ENCODE assay signal across 8 cellular contexts in the genomic region with DNA sequence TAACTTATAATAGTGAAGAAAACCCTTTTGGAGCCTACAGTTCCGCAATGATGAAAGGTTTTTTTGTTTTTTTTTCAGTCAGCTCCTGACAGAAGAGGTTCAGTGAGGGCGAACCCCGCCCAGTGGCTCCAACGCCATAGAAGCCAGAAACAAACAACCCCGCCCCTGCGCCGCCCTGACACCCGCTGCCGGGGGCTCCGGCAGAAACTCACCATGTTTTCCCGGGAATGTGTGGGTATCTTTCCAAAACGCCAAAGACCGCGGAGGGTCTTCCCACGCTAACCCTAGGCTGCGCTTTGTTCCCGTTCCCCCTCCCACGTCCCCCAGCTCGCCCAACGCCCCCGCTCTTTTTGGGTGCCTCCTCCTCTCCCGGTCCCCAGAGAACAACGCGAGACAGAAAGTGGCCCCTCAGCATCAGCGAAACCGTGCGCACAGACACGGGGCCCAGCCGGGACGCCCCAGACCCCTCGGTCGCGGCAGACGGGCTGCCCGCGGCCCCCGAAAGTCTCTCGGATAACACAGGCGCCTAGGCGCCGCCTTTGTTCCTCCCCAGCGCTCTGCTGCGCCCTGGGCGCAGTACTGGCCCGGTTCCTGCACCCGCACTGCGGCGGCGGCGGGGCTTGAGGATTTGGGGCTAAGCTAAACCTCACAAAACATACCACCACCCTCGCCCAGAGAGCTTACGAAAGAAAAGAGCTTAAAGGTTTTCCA.
A peak's percentile ranks its signal among the peaks of the same experiment; 100 is the strongest.
DNase-seq lines count a peak whose midpoint lies in the region; ATAC-seq and TF ChIP-seq lines count a peak whose summit lies in the region.

No MANE protein-coding gene starts in this region.

- peak overlapping the region; percentile 99 for H3K9ac ChIP-seq in muscle layer of colon (ENCODE audit: low read length)

- peak; percentile 82 for DNase-seq in Ammon's horn (ENCODE audit: low spot score)
- DNase-seq in NCI-H774 (lab: John Stamatoyannopoulos, UW) = peak; percentile 71
- DNase-seq in activated T-cell treated with anti-CD3 and anti-CD28 coated beads for 24 hours (ENCODE audit: low read depth) = peak; percentile 62
- DNase-seq in erythroblast (lab: John Stamatoyannopoulos, UW) = peak; percentile 76 to 78
- DNase-seq in stimulated activated CD8-positive, alpha-beta memory T cell treated with anti-CD3 and anti-CD28 coated beads, Interleukin-4, amount 100 ng/mL, for 48 hours = peak; percentile 85

- H3K27ac ChIP-seq in muscle layer of colon (ENCODE audit: low read depth, low read length) = peak overlapping the region; percentile 94

- peak overlapping the region; percentile 98 to 100 for H3K4me3 ChIP-seq in muscle layer of colon (ENCODE audit: low read depth in 1 of 2, low read length in 2 of 2)

- peaks cover 12% of the 10 kb centered on the region for H3K4me1 ChIP-seq in muscle layer of colon (ENCODE audit: insufficient read depth, low read length)

- H3K27me3 ChIP-seq in muscle layer of colon (ENCODE audit: control insufficient read depth in 1 of 2, insufficient read depth in 2 of 2, low read length in 2 of 2) = no peaks in the 10 kb centered on the region

- no peak for TF ChIP-seq POLR2A in erythroblast (IDR thresholded peaks at IDR 0.05; ENCODE audit: low read length)

- no peaks in the 10 kb centered on the region for H3K9me3 ChIP-seq in muscle layer of colon (ENCODE audit: low read length)

- ATAC-seq in GM18907 (IDR thresholded peaks at IDR 0.05; ENCODE audit: unreplicated experiment) = peak; percentile 44
- peak; percentile 40 for ATAC-seq in HG03196 (IDR thresholded peaks at IDR 0.05; ENCODE audit: unreplicated experiment)

- peaks cover 23% of the 10 kb centered on the region for H3K36me3 ChIP-seq in muscle layer of colon (ENCODE audit: insufficient read depth, low read length)

Comparison
In these comparisons a context has a peak if more than half of its experiments do, and no peak if none do; other contexts are left out.
1. Peak in every context shown above with its lines: DNase-seq, ATAC-seq, H3K4me3 ChIP-seq and H3K27ac ChIP-seq.